Comparison of ENCODE assay signal across 8 cellular contexts in genomic region chr2:27703638-27704341, GRCh38. TPM values are rescaled to one million over a fixed set of nuclear protein-coding genes. Genes with fewer than 3 reads are reported as not detected.
DNase-seq lines count a peak whose midpoint lies in the region; ATAC-seq, FAIRE-seq and TF ChIP-seq lines count a peak whose summit lies in the region.

No MANE protein-coding gene starts in this region.

- H4K20me1 ChIP-seq in astrocyte (ENCODE audit: insufficient read depth, low read length), result no peaks in the 10 kb centered on the region

- no peaks in the 10 kb centered on the region for H3K9me3 Mint-ChIP-seq in astrocyte (ENCODE audit: unreplicated experiment)

- TF ChIP-seq CTCF in AG04449 (IDR thresholded peaks at IDR 0.05; ENCODE audit: insufficient read depth, low read length, missing control alignments) (peak; percentile 79), GM20000 (IDR thresholded peaks at IDR 0.05; ENCODE audit: extremely low read depth, missing control alignments) (peak; percentile 76), astrocyte (IDR thresholded peaks at IDR 0.05; ENCODE audit: insufficient read depth, low read depth, low read length) (peak; percentile 94)

- H3K4me1 Mint-ChIP-seq in astrocyte (ENCODE audit: low read depth, unreplicated experiment), result peaks cover 32% of the 10 kb centered on the region

- DNase-seq in AG04449 (ENCODE audit: low read depth, low spot score), result peak; percentile 82
- peak; percentile 80 for DNase-seq in GM20000 (ENCODE audit: low spot score)
- peak; percentile 80 to 83 for DNase-seq in NCI-H2081 (lab: John Stamatoyannopoulos, UW)
- peak; percentile 73 for DNase-seq in T-helper 9 cell
- peak; percentile 81 for DNase-seq in astrocyte (ENCODE audit: low read depth)
- DNase-seq in hippocampal formation (lab: John Stamatoyannopoulos, UW), result peak; percentile 58 to 72

- ATAC-seq in GM18858 (IDR thresholded peaks at IDR 0.05; ENCODE audit: unreplicated experiment), result no peak

- H3K4me3 ChIP-seq in AG04449 (ENCODE audit: low read depth, low read length) (no peak overlapping the region), astrocyte (ENCODE audit: insufficient read depth, low read depth, low read length) (no peak overlapping the region), skeletal muscle tissue (ENCODE audit: low read length in 3 of 3) (no peak overlapping the region)

- no peak overlapping the region for H3K4me3 Mint-ChIP-seq in astrocyte (ENCODE audit: unreplicated experiment)

- H3K9me3 ChIP-seq in astrocyte (ENCODE audit: insufficient read depth, low read depth, low read length) (no peaks in the 10 kb centered on the region), skeletal muscle tissue (ENCODE audit: control insufficient read depth in 3 of 3, low read length in 3 of 3) (no peaks in the 10 kb centered on the region)

- peak overlapping the region; percentile 50 for H3K4me2 ChIP-seq in astrocyte (ENCODE audit: low read length)

- H3K27ac ChIP-seq in astrocyte (ENCODE audit: low read depth, low read length), result peak overlapping the region; percentile 43
- H3K27ac ChIP-seq in skeletal muscle tissue (ENCODE audit: low read depth, low read length), result peak overlapping the region; percentile 21

- no peaks in the 10 kb centered on the region for H3K36me3 Mint-ChIP-seq in astrocyte (ENCODE audit: low read depth, unreplicated experiment)

- no peaks in the 10 kb centered on the region for H3K27me3 Mint-ChIP-seq in astrocyte (ENCODE audit: low read depth, unreplicated experiment)

- POLR2A ChIA-PET in AG04449 (lab: Yijun Ruan, JAX), result interaction anchor here (0.6 to 1.2 kb wide), 4 partner anchors 13 to 95 kb away, joined by 3 read pairs; no protein-coding TSS in a partner anchor

- no peaks in the 10 kb centered on the region for H3K79me2 ChIP-seq in astrocyte (ENCODE audit: insufficient read depth, low read length)

- CTCF ChIA-PET in AG04449 (lab: Yijun Ruan, JAX), result interaction anchor here (0.6 to 6.4 kb wide), 41 partner anchors 9 to 951 kb away, joined by 3 to 66 read pairs (median 4); partner anchors contain the start of genes SLC4A1AP and SUPT7L

- peak overlapping the region; percentile 83 for H3K27ac Mint-ChIP-seq in astrocyte (ENCODE audit: unreplicated experiment)

- no peak overlapping the region for H2AFZ ChIP-seq in astrocyte (ENCODE audit: low read depth, low read length)

- H3K4me1 ChIP-seq in astrocyte (ENCODE audit: insufficient read depth, low read length) (peaks cover 40% of the 10 kb centered on the region), skeletal muscle tissue (ENCODE audit: control insufficient read depth in 3 of 3, insufficient read depth in 3 of 3, low read length in 3 of 3) (peaks cover 19 to 34% (median 29%) of the 10 kb centered on the region in 3 donors)

- peak overlapping the region; percentile 59 for H3K9ac ChIP-seq in astrocyte (ENCODE audit: low read length)
- peak overlapping the region in 1 of 3 donors; percentile 27 for H3K9ac ChIP-seq in skeletal muscle tissue (ENCODE audit: low read depth in 1 of 3, low read length in 3 of 3)

- FAIRE-seq in astrocyte (lab: Jason Lieb, UNC), result no peak

- H3K27me3 ChIP-seq in astrocyte (ENCODE audit: insufficient read depth, low read length) (no peaks in the 10 kb centered on the region), skeletal muscle tissue (ENCODE audit: control insufficient read depth in 3 of 3, insufficient read depth in 3 of 3, low read length in 3 of 3) (no peaks in the 10 kb centered on the region)

- H3K36me3 ChIP-seq in astrocyte (ENCODE audit: insufficient read depth, low read length) (no peaks in the 10 kb centered on the region), skeletal muscle tissue (ENCODE audit: control insufficient read depth in 3 of 3, insufficient read depth in 3 of 3, low read length in 3 of 3) (no peaks in the 10 kb centered on the region)

RNA-seq across cellular contexts. Expression of gene SLC4A1AP, which starts 40.1 kb away (rescaled TPM):
- 20.9 and 21.3 TPM in 2 replicates for total RNA-seq in astrocyte
- total RNA-seq in skeletal muscle tissue, result 20.9 TPM

RNA-seq across cellular contexts. Expression of gene SUPT7L, which starts 40.4 kb away (rescaled TPM):
- total RNA-seq in astrocyte (25.9 and 27.8 TPM in 2 replicates), skeletal muscle tissue (16.7 TPM)
